Comparison of ENCODE assay signal across 1 cellular context in the genomic region with DNA sequence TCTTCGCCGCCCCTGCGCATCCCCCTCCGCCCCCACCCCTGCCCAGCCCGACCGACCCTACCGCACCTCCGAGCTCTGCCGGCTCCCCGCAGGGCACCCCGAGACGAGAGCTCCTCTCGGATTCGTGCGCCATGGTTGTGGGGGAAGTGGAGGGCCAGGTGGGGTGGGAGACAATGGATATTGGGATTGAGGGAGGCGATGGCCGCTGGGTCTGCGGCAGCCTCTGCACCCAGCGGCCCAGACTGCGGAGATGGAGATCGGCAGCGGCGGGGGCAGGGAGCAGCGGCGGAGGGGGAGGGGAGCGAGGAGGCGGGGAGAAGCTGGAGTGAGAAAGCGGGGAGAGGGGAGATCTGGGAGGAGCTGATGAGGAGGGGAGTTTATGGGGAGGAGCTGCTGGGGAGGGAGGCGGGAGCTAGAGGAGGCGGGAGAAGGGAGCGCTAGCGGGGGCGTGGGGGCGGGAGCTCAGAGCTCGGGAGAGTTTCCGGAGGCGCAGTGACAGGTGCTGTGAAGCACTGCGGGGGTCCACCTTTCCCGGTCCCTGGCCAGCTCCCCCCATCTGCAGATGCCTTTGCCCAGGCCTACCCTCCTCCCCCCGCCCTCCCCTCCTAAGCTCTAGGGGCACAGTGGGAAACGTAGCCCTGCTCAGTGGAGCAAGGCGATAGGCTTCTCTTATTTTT.
TF ChIP-seq lines count a peak whose summit lies in the region.

A gene (minus strand): TSS at position 352 of the 677 bp plus-strand sequence. CDS start 219 bp downstream, at position 133.

TF ChIP-seq in HEK293, 187 proteins besides CTCF, POLR2A, EP300 and RAD21 (continued from another document and continues in another):
- TF ChIP-seq, protein P1, sequence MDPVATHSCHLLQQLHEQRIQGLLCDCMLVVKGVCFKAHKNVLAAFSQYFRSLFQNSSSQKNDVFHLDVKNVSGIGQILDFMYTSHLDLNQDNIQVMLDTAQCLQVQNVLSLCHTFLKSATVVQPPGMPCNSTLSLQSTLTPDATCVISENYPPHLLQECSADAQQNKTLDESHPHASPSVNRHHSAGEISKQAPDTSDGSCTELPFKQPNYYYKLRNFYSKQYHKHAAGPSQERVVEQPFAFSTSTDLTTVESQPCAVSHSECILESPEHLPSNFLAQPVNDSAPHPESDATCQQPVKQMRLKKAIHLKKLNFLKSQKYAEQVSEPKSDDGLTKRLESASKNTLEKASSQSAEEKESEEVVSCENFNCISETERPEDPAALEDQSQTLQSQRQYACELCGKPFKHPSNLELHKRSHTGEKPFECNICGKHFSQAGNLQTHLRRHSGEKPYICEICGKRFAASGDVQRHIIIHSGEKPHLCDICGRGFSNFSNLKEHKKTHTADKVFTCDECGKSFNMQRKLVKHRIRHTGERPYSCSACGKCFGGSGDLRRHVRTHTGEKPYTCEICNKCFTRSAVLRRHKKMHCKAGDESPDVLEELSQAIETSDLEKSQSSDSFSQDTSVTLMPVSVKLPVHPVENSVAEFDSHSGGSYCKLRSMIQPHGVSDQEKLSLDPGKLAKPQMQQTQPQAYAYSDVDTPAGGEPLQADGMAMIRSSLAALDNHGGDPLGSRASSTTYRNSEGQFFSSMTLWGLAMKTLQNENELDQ (tag by site-specific recombination; IDR thresholded peaks at IDR 0.05; ENCODE audit: low read depth): no peak
- TF ChIP-seq GFI1B (tag by site-specific recombination; IDR thresholded peaks at IDR 0.05) (no peak), RBAK (tag by site-specific recombination; IDR thresholded peaks at IDR 0.05) (no peak), ZNF214 (tag by site-specific recombination; IDR thresholded peaks at IDR 0.05; ENCODE audit: borderline replicate concordance) (no peak), ZNF391 (tag by site-specific recombination; IDR thresholded peaks at IDR 0.05; ENCODE audit: borderline replicate concordance, low read depth) (no peak), ZFP69B (tag by site-specific recombination; IDR thresholded peaks at IDR 0.05) (peak; percentile 47; the same call in 1 of the 2 replicates), ZNF335 (tag by site-specific recombination; conservative IDR thresholded peaks at IDR 0.05) (no peak; the same call in 1 of the 2 replicates), HOXA7 (CRISPR knock-in tag; IDR thresholded peaks at IDR 0.05; ENCODE audit: borderline replicate concordance) (no peak), ZNF140 (tag by site-specific recombination; IDR thresholded peaks at IDR 0.05) (no peak), ZNF292 (tag by site-specific recombination; IDR thresholded peaks at IDR 0.05; ENCODE audit: borderline replicate concordance, low read depth) (no peak), ZNF701 (tag by site-specific recombination; IDR thresholded peaks at IDR 0.05) (no peak), ZBTB21 (tag by site-specific recombination; IDR thresholded peaks at IDR 0.05) (peak; percentile 25; the same call in 1 of the 2 replicates), ZNF37A (tag by site-specific recombination; IDR thresholded peaks at IDR 0.05) (no peak), SETDB1 (IDR thresholded peaks at IDR 0.05; ENCODE audit: insufficient read length, low read length) (no peak), ZNF324 (tag by site-specific recombination; IDR thresholded peaks at IDR 0.05) (0 out of 2 replicates have a peak, but pooled peaks have one; percentile 34), ZNF626 (tag by site-specific recombination; IDR thresholded peaks at IDR 0.05) (no peak), ZNF248 (tag by site-specific recombination; IDR thresholded peaks at IDR 0.05) (no peak), ZNF311 (tag by site-specific recombination; IDR thresholded peaks at IDR 0.05; ENCODE audit: borderline replicate concordance) (no peak), KLF1 (tag by site-specific recombination; IDR thresholded peaks at IDR 0.05) (peak; percentile 42; the same call in 1 of the 2 replicates), ZNF624 (tag by site-specific recombination; IDR thresholded peaks at IDR 0.05) (no peak), ZBTB48 (tag by site-specific recombination; IDR thresholded peaks at IDR 0.05) (no peak; the same call in 1 of the 2 replicates), ZNF600 (tag by site-specific recombination; IDR thresholded peaks at IDR 0.05) (no peak), ZBTB7A (tag by site-specific recombination; IDR thresholded peaks at IDR 0.05; ENCODE audit: low read depth) (no peak), ZNF202 (tag by site-specific recombination; IDR thresholded peaks at IDR 0.05; ENCODE audit: borderline replicate concordance) (no peak), ZNF416 (tag by site-specific recombination; IDR thresholded peaks at IDR 0.05) (no peak), KLF7 (tag by site-specific recombination; IDR thresholded peaks at IDR 0.05; ENCODE audit: borderline replicate concordance) (no peak), ZNF24 (tag by site-specific recombination; IDR thresholded peaks at IDR 0.05) (peak; percentile 49; the same call in 1 of the 2 replicates), ZNF138 (tag by site-specific recombination; IDR thresholded peaks at IDR 0.05; ENCODE audit: borderline replicate concordance) (no peak), ZNF341 (tag by site-specific recombination; IDR thresholded peaks at IDR 0.05; ENCODE audit: low read depth) (no peak), ZNF23 (tag by site-specific recombination; IDR thresholded peaks at IDR 0.05; ENCODE audit: borderline replicate concordance) (no peak), ZNF48 (tag by site-specific recombination; IDR thresholded peaks at IDR 0.05) (no peak), ZNF114 (tag by site-specific recombination; IDR thresholded peaks at IDR 0.05) (no peak), ZNF555 (tag by site-specific recombination; conservative IDR thresholded peaks at IDR 0.05) (no peak)
- TF ChIP-seq, protein P2, sequence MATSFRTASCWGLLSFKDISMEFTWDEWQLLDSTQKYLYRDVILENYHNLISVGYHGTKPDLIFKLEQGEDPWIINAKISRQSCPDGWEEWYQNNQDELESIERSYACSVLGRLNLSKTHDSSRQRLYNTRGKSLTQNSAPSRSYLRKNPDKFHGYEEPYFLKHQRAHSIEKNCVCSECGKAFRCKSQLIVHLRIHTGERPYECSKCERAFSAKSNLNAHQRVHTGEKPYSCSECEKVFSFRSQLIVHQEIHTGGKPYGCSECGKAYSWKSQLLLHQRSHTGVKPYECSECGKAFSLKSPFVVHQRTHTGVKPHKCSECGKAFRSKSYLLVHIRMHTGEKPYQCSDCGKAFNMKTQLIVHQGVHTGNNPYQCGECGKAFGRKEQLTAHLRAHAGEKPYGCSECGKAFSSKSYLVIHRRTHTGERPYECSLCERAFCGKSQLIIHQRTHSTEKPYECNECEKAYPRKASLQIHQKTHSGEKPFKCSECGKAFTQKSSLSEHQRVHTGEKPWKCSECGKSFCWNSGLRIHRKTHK (tag by site-specific recombination; IDR thresholded peaks at IDR 0.05): no peak
- TF ChIP-seq, protein P3, sequence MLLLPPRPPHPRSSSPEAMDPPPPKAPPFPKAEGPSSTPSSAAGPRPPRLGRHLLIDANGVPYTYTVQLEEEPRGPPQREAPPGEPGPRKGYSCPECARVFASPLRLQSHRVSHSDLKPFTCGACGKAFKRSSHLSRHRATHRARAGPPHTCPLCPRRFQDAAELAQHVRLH (tag by site-specific recombination; IDR thresholded peaks at IDR 0.05): no peak
- TF ChIP-seq, protein P4, sequence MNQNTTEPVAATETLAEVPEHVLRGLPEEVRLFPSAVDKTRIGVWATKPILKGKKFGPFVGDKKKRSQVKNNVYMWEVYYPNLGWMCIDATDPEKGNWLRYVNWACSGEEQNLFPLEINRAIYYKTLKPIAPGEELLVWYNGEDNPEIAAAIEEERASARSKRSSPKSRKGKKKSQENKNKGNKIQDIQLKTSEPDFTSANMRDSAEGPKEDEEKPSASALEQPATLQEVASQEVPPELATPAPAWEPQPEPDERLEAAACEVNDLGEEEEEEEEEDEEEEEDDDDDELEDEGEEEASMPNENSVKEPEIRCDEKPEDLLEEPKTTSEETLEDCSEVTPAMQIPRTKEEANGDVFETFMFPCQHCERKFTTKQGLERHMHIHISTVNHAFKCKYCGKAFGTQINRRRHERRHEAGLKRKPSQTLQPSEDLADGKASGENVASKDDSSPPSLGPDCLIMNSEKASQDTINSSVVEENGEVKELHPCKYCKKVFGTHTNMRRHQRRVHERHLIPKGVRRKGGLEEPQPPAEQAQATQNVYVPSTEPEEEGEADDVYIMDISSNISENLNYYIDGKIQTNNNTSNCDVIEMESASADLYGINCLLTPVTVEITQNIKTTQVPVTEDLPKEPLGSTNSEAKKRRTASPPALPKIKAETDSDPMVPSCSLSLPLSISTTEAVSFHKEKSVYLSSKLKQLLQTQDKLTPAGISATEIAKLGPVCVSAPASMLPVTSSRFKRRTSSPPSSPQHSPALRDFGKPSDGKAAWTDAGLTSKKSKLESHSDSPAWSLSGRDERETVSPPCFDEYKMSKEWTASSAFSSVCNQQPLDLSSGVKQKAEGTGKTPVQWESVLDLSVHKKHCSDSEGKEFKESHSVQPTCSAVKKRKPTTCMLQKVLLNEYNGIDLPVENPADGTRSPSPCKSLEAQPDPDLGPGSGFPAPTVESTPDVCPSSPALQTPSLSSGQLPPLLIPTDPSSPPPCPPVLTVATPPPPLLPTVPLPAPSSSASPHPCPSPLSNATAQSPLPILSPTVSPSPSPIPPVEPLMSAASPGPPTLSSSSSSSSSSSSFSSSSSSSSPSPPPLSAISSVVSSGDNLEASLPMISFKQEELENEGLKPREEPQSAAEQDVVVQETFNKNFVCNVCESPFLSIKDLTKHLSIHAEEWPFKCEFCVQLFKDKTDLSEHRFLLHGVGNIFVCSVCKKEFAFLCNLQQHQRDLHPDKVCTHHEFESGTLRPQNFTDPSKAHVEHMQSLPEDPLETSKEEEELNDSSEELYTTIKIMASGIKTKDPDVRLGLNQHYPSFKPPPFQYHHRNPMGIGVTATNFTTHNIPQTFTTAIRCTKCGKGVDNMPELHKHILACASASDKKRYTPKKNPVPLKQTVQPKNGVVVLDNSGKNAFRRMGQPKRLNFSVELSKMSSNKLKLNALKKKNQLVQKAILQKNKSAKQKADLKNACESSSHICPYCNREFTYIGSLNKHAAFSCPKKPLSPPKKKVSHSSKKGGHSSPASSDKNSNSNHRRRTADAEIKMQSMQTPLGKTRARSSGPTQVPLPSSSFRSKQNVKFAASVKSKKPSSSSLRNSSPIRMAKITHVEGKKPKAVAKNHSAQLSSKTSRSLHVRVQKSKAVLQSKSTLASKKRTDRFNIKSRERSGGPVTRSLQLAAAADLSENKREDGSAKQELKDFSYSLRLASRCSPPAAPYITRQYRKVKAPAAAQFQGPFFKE (tag by site-specific recombination; IDR thresholded peaks at IDR 0.05; ENCODE audit: borderline replicate concordance): no peak
- TF ChIP-seq, protein P5, sequence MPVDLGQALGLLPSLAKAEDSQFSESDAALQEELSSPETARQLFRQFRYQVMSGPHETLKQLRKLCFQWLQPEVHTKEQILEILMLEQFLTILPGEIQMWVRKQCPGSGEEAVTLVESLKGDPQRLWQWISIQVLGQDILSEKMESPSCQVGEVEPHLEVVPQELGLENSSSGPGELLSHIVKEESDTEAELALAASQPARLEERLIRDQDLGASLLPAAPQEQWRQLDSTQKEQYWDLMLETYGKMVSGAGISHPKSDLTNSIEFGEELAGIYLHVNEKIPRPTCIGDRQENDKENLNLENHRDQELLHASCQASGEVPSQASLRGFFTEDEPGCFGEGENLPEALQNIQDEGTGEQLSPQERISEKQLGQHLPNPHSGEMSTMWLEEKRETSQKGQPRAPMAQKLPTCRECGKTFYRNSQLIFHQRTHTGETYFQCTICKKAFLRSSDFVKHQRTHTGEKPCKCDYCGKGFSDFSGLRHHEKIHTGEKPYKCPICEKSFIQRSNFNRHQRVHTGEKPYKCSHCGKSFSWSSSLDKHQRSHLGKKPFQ (tag by site-specific recombination; IDR thresholded peaks at IDR 0.05): peak; percentile 17; the same call in 1 of the 2 replicates
- TF ChIP-seq, protein P6, sequence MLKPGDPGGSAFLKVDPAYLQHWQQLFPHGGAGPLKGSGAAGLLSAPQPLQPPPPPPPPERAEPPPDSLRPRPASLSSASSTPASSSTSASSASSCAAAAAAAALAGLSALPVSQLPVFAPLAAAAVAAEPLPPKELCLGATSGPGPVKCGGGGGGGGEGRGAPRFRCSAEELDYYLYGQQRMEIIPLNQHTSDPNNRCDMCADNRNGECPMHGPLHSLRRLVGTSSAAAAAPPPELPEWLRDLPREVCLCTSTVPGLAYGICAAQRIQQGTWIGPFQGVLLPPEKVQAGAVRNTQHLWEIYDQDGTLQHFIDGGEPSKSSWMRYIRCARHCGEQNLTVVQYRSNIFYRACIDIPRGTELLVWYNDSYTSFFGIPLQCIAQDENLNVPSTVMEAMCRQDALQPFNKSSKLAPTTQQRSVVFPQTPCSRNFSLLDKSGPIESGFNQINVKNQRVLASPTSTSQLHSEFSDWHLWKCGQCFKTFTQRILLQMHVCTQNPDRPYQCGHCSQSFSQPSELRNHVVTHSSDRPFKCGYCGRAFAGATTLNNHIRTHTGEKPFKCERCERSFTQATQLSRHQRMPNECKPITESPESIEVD (tag by site-specific recombination; IDR thresholded peaks at IDR 0.05): no peak
- TF ChIP-seq, protein P7, sequence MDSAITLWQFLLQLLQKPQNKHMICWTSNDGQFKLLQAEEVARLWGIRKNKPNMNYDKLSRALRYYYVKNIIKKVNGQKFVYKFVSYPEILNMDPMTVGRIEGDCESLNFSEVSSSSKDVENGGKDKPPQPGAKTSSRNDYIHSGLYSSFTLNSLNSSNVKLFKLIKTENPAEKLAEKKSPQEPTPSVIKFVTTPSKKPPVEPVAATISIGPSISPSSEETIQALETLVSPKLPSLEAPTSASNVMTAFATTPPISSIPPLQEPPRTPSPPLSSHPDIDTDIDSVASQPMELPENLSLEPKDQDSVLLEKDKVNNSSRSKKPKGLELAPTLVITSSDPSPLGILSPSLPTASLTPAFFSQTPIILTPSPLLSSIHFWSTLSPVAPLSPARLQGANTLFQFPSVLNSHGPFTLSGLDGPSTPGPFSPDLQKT (IDR thresholded peaks at IDR 0.05; ENCODE audit: borderline replicate concordance, low read depth, low read length): no peak
- TF ChIP-seq, protein P8, sequence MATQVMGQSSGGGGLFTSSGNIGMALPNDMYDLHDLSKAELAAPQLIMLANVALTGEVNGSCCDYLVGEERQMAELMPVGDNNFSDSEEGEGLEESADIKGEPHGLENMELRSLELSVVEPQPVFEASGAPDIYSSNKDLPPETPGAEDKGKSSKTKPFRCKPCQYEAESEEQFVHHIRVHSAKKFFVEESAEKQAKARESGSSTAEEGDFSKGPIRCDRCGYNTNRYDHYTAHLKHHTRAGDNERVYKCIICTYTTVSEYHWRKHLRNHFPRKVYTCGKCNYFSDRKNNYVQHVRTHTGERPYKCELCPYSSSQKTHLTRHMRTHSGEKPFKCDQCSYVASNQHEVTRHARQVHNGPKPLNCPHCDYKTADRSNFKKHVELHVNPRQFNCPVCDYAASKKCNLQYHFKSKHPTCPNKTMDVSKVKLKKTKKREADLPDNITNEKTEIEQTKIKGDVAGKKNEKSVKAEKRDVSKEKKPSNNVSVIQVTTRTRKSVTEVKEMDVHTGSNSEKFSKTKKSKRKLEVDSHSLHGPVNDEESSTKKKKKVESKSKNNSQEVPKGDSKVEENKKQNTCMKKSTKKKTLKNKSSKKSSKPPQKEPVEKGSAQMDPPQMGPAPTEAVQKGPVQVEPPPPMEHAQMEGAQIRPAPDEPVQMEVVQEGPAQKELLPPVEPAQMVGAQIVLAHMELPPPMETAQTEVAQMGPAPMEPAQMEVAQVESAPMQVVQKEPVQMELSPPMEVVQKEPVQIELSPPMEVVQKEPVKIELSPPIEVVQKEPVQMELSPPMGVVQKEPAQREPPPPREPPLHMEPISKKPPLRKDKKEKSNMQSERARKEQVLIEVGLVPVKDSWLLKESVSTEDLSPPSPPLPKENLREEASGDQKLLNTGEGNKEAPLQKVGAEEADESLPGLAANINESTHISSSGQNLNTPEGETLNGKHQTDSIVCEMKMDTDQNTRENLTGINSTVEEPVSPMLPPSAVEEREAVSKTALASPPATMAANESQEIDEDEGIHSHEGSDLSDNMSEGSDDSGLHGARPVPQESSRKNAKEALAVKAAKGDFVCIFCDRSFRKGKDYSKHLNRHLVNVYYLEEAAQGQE (tag by site-specific recombination; IDR thresholded peaks at IDR 0.05): no peak
